In genomic region chr2:61905372-61906186, GRCh38 we compare ENCODE assay signal across 1 cellular context.
A peak's percentile ranks its signal among the peaks of the same experiment; 100 is the strongest.
TF ChIP-seq lines count a peak whose summit lies in the region.

TSS of gene COMMD1 (plus strand) at chr2:61905674. CDS start at chr2:61905679, 5 bp downstream.

TF ChIP-seq in WTC11, 78 proteins besides CTCF, POLR2A, EP300 and RAD21 (continued from another document):
- peak; percentile 39; the same call in 1 of the 2 replicates for TF ChIP-seq FOXP4 (CRISPR knock-in tag; IDR thresholded peaks at IDR 0.05)
- TF ChIP-seq SP1 (CRISPR knock-in tag; conservative IDR thresholded peaks at IDR 0.05): peak; percentile 95
- TF ChIP-seq, protein P1, sequence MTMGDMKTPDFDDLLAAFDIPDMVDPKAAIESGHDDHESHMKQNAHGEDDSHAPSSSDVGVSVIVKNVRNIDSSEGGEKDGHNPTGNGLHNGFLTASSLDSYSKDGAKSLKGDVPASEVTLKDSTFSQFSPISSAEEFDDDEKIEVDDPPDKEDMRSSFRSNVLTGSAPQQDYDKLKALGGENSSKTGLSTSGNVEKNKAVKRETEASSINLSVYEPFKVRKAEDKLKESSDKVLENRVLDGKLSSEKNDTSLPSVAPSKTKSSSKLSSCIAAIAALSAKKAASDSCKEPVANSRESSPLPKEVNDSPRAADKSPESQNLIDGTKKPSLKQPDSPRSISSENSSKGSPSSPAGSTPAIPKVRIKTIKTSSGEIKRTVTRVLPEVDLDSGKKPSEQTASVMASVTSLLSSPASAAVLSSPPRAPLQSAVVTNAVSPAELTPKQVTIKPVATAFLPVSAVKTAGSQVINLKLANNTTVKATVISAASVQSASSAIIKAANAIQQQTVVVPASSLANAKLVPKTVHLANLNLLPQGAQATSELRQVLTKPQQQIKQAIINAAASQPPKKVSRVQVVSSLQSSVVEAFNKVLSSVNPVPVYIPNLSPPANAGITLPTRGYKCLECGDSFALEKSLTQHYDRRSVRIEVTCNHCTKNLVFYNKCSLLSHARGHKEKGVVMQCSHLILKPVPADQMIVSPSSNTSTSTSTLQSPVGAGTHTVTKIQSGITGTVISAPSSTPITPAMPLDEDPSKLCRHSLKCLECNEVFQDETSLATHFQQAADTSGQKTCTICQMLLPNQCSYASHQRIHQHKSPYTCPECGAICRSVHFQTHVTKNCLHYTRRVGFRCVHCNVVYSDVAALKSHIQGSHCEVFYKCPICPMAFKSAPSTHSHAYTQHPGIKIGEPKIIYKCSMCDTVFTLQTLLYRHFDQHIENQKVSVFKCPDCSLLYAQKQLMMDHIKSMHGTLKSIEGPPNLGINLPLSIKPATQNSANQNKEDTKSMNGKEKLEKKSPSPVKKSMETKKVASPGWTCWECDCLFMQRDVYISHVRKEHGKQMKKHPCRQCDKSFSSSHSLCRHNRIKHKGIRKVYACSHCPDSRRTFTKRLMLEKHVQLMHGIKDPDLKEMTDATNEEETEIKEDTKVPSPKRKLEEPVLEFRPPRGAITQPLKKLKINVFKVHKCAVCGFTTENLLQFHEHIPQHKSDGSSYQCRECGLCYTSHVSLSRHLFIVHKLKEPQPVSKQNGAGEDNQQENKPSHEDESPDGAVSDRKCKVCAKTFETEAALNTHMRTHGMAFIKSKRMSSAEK (CRISPR knock-in tag; IDR thresholded peaks at IDR 0.05; ENCODE audit: borderline replicate concordance): no peak
- TF ChIP-seq, protein P2, sequence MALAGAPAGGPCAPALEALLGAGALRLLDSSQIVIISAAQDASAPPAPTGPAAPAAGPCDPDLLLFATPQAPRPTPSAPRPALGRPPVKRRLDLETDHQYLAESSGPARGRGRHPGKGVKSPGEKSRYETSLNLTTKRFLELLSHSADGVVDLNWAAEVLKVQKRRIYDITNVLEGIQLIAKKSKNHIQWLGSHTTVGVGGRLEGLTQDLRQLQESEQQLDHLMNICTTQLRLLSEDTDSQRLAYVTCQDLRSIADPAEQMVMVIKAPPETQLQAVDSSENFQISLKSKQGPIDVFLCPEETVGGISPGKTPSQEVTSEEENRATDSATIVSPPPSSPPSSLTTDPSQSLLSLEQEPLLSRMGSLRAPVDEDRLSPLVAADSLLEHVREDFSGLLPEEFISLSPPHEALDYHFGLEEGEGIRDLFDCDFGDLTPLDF (CRISPR knock-in tag; IDR thresholded peaks at IDR 0.05): no peak
- TF ChIP-seq FOXP1 (CRISPR knock-in tag; IDR thresholded peaks at IDR 0.05; ENCODE audit: borderline replicate concordance): peak; percentile 44; the same call in 1 of the 2 replicates
- 0 out of 2 replicates have a peak, but pooled peaks have one; percentile 20 for TF ChIP-seq MYBL2 (CRISPR knock-in tag; IDR thresholded peaks at IDR 0.05)
- TF ChIP-seq ERG (CRISPR knock-in tag; IDR thresholded peaks at IDR 0.05): no peak
- TF ChIP-seq, protein P3, sequence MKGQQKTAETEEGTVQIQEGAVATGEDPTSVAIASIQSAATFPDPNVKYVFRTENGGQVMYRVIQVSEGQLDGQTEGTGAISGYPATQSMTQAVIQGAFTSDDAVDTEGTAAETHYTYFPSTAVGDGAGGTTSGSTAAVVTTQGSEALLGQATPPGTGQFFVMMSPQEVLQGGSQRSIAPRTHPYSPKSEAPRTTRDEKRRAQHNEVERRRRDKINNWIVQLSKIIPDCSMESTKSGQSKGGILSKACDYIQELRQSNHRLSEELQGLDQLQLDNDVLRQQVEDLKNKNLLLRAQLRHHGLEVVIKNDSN (CRISPR knock-in tag; IDR thresholded peaks at IDR 0.05): peak; percentile 68; the same call in 1 of the 2 replicates
- peak; percentile 65 for TF ChIP-seq FOXK1 (CRISPR knock-in tag; IDR thresholded peaks at IDR 0.05)
- TF ChIP-seq TEAD1 (CRISPR knock-in tag; IDR thresholded peaks at IDR 0.05): no peak
- peak; percentile 83 for TF ChIP-seq ETV6 (CRISPR knock-in tag; IDR thresholded peaks at IDR 0.05)
- 0 out of 2 replicates have a peak, but pooled peaks have one; percentile 37 for TF ChIP-seq NFE2L1 (CRISPR knock-in tag; IDR thresholded peaks at IDR 0.05)
- TF ChIP-seq, protein P4, sequence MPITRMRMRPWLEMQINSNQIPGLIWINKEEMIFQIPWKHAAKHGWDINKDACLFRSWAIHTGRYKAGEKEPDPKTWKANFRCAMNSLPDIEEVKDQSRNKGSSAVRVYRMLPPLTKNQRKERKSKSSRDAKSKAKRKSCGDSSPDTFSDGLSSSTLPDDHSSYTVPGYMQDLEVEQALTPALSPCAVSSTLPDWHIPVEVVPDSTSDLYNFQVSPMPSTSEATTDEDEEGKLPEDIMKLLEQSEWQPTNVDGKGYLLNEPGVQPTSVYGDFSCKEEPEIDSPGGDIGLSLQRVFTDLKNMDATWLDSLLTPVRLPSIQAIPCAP (CRISPR knock-in tag; IDR thresholded peaks at IDR 0.05): 0 out of 2 replicates have a peak, but pooled peaks have one; percentile 56
- TF ChIP-seq SMAD3 (CRISPR knock-in tag; IDR thresholded peaks at IDR 0.05; ENCODE audit: borderline replicate concordance): 0 out of 2 replicates have a peak, but pooled peaks have one; percentile 24
